In genomic region chrX:49257846-49258748, GRCh38 we compare ENCODE assay signal across 20 cellular contexts. TPM values are rescaled to one million over a fixed set of nuclear protein-coding genes. Genes with fewer than 3 reads are reported as not detected.
DNase-seq lines count a peak whose midpoint lies in the region; ATAC-seq, FAIRE-seq and TF ChIP-seq lines count a peak whose summit lies in the region.
"Had no signal": no experiment of that assay in that cellular context is flagged by ENCODE, and none has a peak within 500 bp of the region (broad histone marks: within the 10 kb centered on the region; RNA-seq: fewer than 3 reads in every experiment).

No MANE protein-coding gene starts in this region.

- ATAC-seq in T-helper 17 cell (peak; percentile 64), K562 (no peak), HG03439 (IDR thresholded peaks at IDR 0.05; ENCODE audit: unreplicated experiment) (no peak), HG02798 (IDR thresholded peaks at IDR 0.05; ENCODE audit: poor library complexity, unreplicated experiment) (no peak)
- ATAC-seq in stimulated activated naive CD8-positive, alpha-beta T cell treated with anti-CD3 and anti-CD28 coated beads, Interleukin-15, Interleukin-2, amounts not matched to agents 100 U/mL and 50 U/mL, for 24 hours = peak; percentile 19
- ATAC-seq: left lung, upper lobe of right lung had no signal

- H3K79me2 ChIP-seq in K562 (ENCODE audit: control insufficient read depth, insufficient read depth, low read length) = no peaks in the 10 kb centered on the region

- H4K20me1 ChIP-seq in K562 (replicated peaks; ENCODE audit: control insufficient read depth, insufficient read depth, low read length) = no peaks in the 10 kb centered on the region

- in situ Hi-C loops in K562 (cut with MboI) = no loop called here

- H3K9me3 Mint-ChIP-seq in activated T-cell treated with anti-CD3 and anti-CD28 coated beads, Interleukin-2, amount 50 U/mL, for 24 hours = no peaks in the 10 kb centered on the region

- H3K4me2 ChIP-seq in K562 (ENCODE audit: insufficient read depth, low read length) = no peak overlapping the region

- TF ChIP-seq EP300 in K562 (IDR thresholded peaks at IDR 0.05; ENCODE audit: low read length) = no peak

- H3K4me1 ChIP-seq in K562 (replicated peaks in 1 of 2; ENCODE audit: control insufficient read depth in 2 of 2, insufficient read depth in 2 of 2, low read length in 2 of 2) = peaks cover 0 to 14% of the 10 kb centered on the region in 2 experiments; a peak in 3 of 5 replicates
- H3K4me1 ChIP-seq: esophagus squamous epithelium, left lung, upper lobe of right lung had no signal

- no peak overlapping the region for H3K27ac ChIP-seq in K562 (ENCODE audit: extremely low read depth, low read depth, low read length)
- H3K27ac ChIP-seq: esophagus squamous epithelium, left lung, upper lobe of right lung had no signal

- H3K9me1 ChIP-seq in K562 (ENCODE audit: control insufficient read depth, insufficient read depth, low read length) = no peaks in the 10 kb centered on the region

- no peak for DNase-seq in activated T-cell treated with anti-CD3 and anti-CD28 coated beads, Interleukin-2, amount 50 U/mL, for 24 hours
- DNase-seq in activated T-cell treated with anti-CD3 and anti-CD28 coated beads, Interleukin-2, amount 50 U/mL, for 1 hour = no peak
- DNase-seq in T-helper 17 cell (no peak), K562 (ENCODE audit: extremely low read depth in 1 of 4, low spot score in 3 of 4) (no peak), NCI-H2081 (lab: John Stamatoyannopoulos, UW) (no peak)
- peak; percentile 31 for DNase-seq in stimulated activated naive CD8-positive, alpha-beta T cell treated with anti-CD3 and anti-CD28 coated beads, Interleukin-15, Interleukin-2, amounts not matched to agents 100 U/mL and 50 U/mL, for 24 hours
- DNase-seq: activated CD8-positive, alpha-beta memory T cell treated with anti-CD3 and anti-CD28 coated beads, Interleukin-2, amount 50 U/mL, for 4 hours; esophagus squamous epithelium; left lung; NCI-H1436 treated with DMSO at 0.1 percent for 48 hours; NCI-H2227 treated with DMSO at 0.1 percent for 48 hours; nucleus accumbens; stimulated activated naive CD4-positive, alpha-beta T cell treated with Interleukin-2 at 50 U/mL for 16 hours; upper lobe of right lung had no signal

- peaks cover 2% of the 10 kb centered on the region for H3K36me3 Mint-ChIP-seq in activated T-cell treated with anti-CD3 and anti-CD28 coated beads, Interleukin-2, amount 50 U/mL, for 24 hours (ENCODE audit: low read depth)
- no peaks in the 10 kb centered on the region for H3K36me3 Mint-ChIP-seq in T-helper 17 cell (ENCODE audit: low read depth)

- TF ChIP-seq RAD21 in K562 (CRISPR knock-in tag; conservative IDR thresholded peaks at IDR 0.05 in 1 of 2, IDR thresholded peaks at IDR 0.05 in 1 of 2) = no peak

- H3K27me3 ChIP-seq in K562 (ENCODE audit: control insufficient read depth in 2 of 2, insufficient read depth in 2 of 2, low read length in 2 of 2) = no peaks in the 10 kb centered on the region
- H3K27me3 ChIP-seq: esophagus squamous epithelium, left lung, upper lobe of right lung had no signal

- 50% methylated on average over 13 of the region's 20 CpGs for WGBS in K562 (ENCODE audit: insufficient coverage, low coverage, missing lambda C conversion rate)

- H3K9me3 ChIP-seq in T-helper 17 cell (ENCODE audit: control insufficient read depth, low read length, poor library complexity, severe bottlenecking) (no peaks in the 10 kb centered on the region), K562 (replicated peaks; ENCODE audit: control insufficient read depth, insufficient read depth, low read depth, low read length) (no peaks in the 10 kb centered on the region)
- H3K9me3 ChIP-seq: esophagus squamous epithelium, left lung, upper lobe of right lung had no signal

- TF ChIP-seq CTCF in K562 (IDR thresholded peaks at IDR 0.05 in 2 of 3, conservative IDR thresholded peaks at IDR 0.05 in 1 of 3; ENCODE audit: insufficient read depth in 2 of 3, low read depth in 1 of 3, low read length in 3 of 3) = no peak

- no peak for FAIRE-seq in K562 (lab: Jason Lieb, UNC)
- FAIRE-seq: GM18507 had no signal

- H3K9ac ChIP-seq in K562 (ENCODE audit: insufficient read depth in 1 of 2, low read depth in 2 of 2, low read length in 2 of 2) = no peak overlapping the region

- no peak overlapping the region for H2AFZ ChIP-seq in K562 (ENCODE audit: low read depth, low read length)

- CTCF ChIA-PET in K562 (lab: Yijun Ruan, JAX; ENCODE audit: low intra/inter-chr PET ratio) = no interaction called here

- TF ChIP-seq POLR2A in K562 (conservative IDR thresholded peaks at IDR 0.05) = no peak

- H3K27ac Mint-ChIP-seq in activated T-cell treated with anti-CD3 and anti-CD28 coated beads, Interleukin-2, amount 50 U/mL, for 24 hours = peak overlapping the region; percentile 47
- H3K27ac Mint-ChIP-seq in T-helper 17 cell = peak overlapping the region; percentile 77

- no peaks in the 10 kb centered on the region for H3K36me3 ChIP-seq in K562 (ENCODE audit: control insufficient read depth, insufficient read depth, low read length)
- H3K36me3 ChIP-seq: esophagus squamous epithelium, left lung, upper lobe of right lung had no signal

- peaks cover 16% of the 10 kb centered on the region for H3K27me3 Mint-ChIP-seq in activated T-cell treated with anti-CD3 and anti-CD28 coated beads, Interleukin-2, amount 50 U/mL, for 24 hours
- H3K27me3 Mint-ChIP-seq in T-helper 17 cell = no peaks in the 10 kb centered on the region

- BruUV-seq in K562 (replicated peaks; lab: Mats Ljungman, UMichigan) = no TSS peak

- intact Hi-C loops in K562 (cut with micrococcal nuclease) = no loop called here

- H3K4me3 ChIP-seq in K562 = no peak overlapping the region
- H3K4me3 ChIP-seq: esophagus squamous epithelium, left lung, upper lobe of right lung had no signal

- POLR2A ChIA-PET in K562 (lab: Yijun Ruan, JAX) = interaction anchor here (0.7 to 2.2 kb wide), 3 partner anchors 8 to 22 kb away, joined by 4 to 10 read pairs (median 5); no protein-coding TSS in a partner anchor

- peaks cover 42% of the 10 kb centered on the region for H3K4me1 Mint-ChIP-seq in activated T-cell treated with anti-CD3 and anti-CD28 coated beads, Interleukin-2, amount 50 U/mL, for 24 hours (ENCODE audit: low read depth)
- H3K4me1 Mint-ChIP-seq in T-helper 17 cell = peaks cover 15% of the 10 kb centered on the region

- H3K4me3 Mint-ChIP-seq in activated T-cell treated with anti-CD3 and anti-CD28 coated beads, Interleukin-2, amount 50 U/mL, for 24 hours = no peak overlapping the region
- peak overlapping the region; percentile 41 for H3K4me3 Mint-ChIP-seq in T-helper 17 cell

RNA-seq across cellular contexts. Expression of gene FOXP3, which starts 6.4 kb away (rescaled TPM):
- total RNA-seq in T-helper 17 cell (10 to 100 TPM; 16.1 to 19.1 TPM), K562 (2014; rRNA removed) (not detected in 2 replicates), K562 (2014; rRNA removed; fragmentation: Illumina TruSeq; extraction: Trizol) (0.07 TPM in 1 of 2 replicates, not detected in the other), K562 (2015; rRNA removed; fragmentation: Illumina TruSeq; extraction: Trizol) (0.08 TPM in 1 of 2 replicates, not detected in the other), K562 (2021) (0.16 and 0.24 TPM in 2 replicates)
- 0.19 TPM in 1 of 2 replicates, not detected in the other for total RNA-seq in K562 (2011; cell fraction: chromatin; rRNA removed; ENCODE audit: low replicate concordance)
- total RNA-seq in K562 (2011; cell fraction: nucleolus; rRNA removed) = 0.26 and 0.33 TPM in 2 replicates
- 0.31 TPM in 1 of 2 replicates, not detected in the other for total RNA-seq in K562 (2011; cell fraction: nucleoplasm; rRNA removed)
- polyA plus RNA-seq in K562 (2011; rRNA removed) (0.07 and 0.12 TPM in 2 replicates), K562 (2014; fragmentation: Illumina TruSeq; extraction: Trizol) (0.13 and 0.29 TPM in 2 replicates), K562 (2014; fragmentation: Nextera tagmentation; extraction: Ambion mirVana) (under 1 TPM in 1 of 2 experiments, not detected in 1; 0.04 TPM), K562 (2014; rRNA removed) (not detected in 2 replicates)
- polyA plus RNA-seq in K562 (2011; cell fraction: cytosol; rRNA removed) = 0.18 and 0.22 TPM in 2 replicates
- 0.20 and 0.24 TPM in 2 replicates for polyA plus RNA-seq in K562 (2011; cell fraction: nucleus; rRNA removed)
- 0.30 and 0.40 TPM in 2 replicates for polyA plus RNA-seq in K562 (2012)
- 0.14 TPM in 1 of 2 replicates, not detected in the other for polyA minus RNA-seq in K562 (2011; rRNA and poly(A)+ RNA removed)
- polyA minus RNA-seq in K562 (2011; cell fraction: cytosol; rRNA and poly(A)+ RNA removed) = not detected in 2 replicates
- polyA minus RNA-seq in K562 (2011; cell fraction: nucleus; rRNA and poly(A)+ RNA removed) = not detected in 2 replicates
- total RNA-seq: glomerular endothelial cell had no signal

RNA-seq across cellular contexts. Expression of gene PPP1R3F, which starts 11.5 kb away (rescaled TPM):
- total RNA-seq in T-helper 17 cell = 10 to 100 TPM in 1 of 2 donors, 1 to 10 TPM in 1; 8.3 to 10.8 TPM
- 1.2 and 2.2 TPM in 2 replicates for total RNA-seq in K562 (2011; cell fraction: chromatin; rRNA removed; ENCODE audit: low replicate concordance)
- 2.7 and 5.1 TPM in 2 replicates for total RNA-seq in K562 (2011; cell fraction: nucleolus; rRNA removed)
- total RNA-seq in K562 (2011; cell fraction: nucleoplasm; rRNA removed) = 0.88 and 1.1 TPM in 2 replicates
- 0.54 and 0.69 TPM in 2 replicates for total RNA-seq in K562 (2014; rRNA removed)
- 0.06 and 0.18 TPM in 2 replicates for total RNA-seq in K562 (2014; rRNA removed; fragmentation: Illumina TruSeq; extraction: Trizol)
- total RNA-seq in K562 (2015; rRNA removed; fragmentation: Illumina TruSeq; extraction: Trizol) = 0.57 and 0.91 TPM in 2 replicates
- 0.81 and 0.86 TPM in 2 replicates for total RNA-seq in K562 (2021)
- polyA plus RNA-seq in K562 (2011; rRNA removed) = 0.32 and 0.61 TPM in 2 replicates
- 0.38 and 0.52 TPM in 2 replicates for polyA plus RNA-seq in K562 (2011; cell fraction: cytosol; rRNA removed)
- polyA plus RNA-seq in K562 (2011; cell fraction: nucleus; rRNA removed) = 1.6 and 2.2 TPM in 2 replicates
- 0.39 and 1.00 TPM in 2 replicates for polyA plus RNA-seq in K562 (2012)
- polyA plus RNA-seq in K562 (2014; fragmentation: Illumina TruSeq; extraction: Trizol) = 0.16 and 0.32 TPM in 2 replicates
- under 1 TPM in 1 of 2 experiments, not detected in 1; 0.03 TPM for polyA plus RNA-seq in K562 (2014; fragmentation: Nextera tagmentation; extraction: Ambion mirVana)
- 0.56 and 1.1 TPM in 2 replicates for polyA plus RNA-seq in K562 (2014; rRNA removed)
- polyA minus RNA-seq in K562 (2011; rRNA and poly(A)+ RNA removed) = 0.18 and 0.36 TPM in 2 replicates
- polyA minus RNA-seq in K562 (2011; cell fraction: cytosol; rRNA and poly(A)+ RNA removed) = not detected in 2 replicates
- polyA minus RNA-seq in K562 (2011; cell fraction: nucleus; rRNA and poly(A)+ RNA removed) = 3.0 and 3.4 TPM in 2 replicates

RNA-seq across cellular contexts. Expression of gene CCDC22, which starts 22.8 kb away (rescaled TPM):
- total RNA-seq in T-helper 17 cell (10 to 100 TPM; 18.2 to 22.8 TPM), K562 (2014; rRNA removed) (13.5 and 14.0 TPM in 2 replicates), K562 (2014; rRNA removed; fragmentation: Illumina TruSeq; extraction: Trizol) (2.5 and 3.6 TPM in 2 replicates), K562 (2015; rRNA removed; fragmentation: Illumina TruSeq; extraction: Trizol) (6.6 and 7.1 TPM in 2 replicates), K562 (2021) (20.9 and 22.7 TPM in 2 replicates)
- total RNA-seq in K562 (2011; cell fraction: chromatin; rRNA removed; ENCODE audit: low replicate concordance) = 18.9 and 51.1 TPM in 2 replicates
- total RNA-seq in K562 (2011; cell fraction: nucleolus; rRNA removed) = 27.2 and 29.1 TPM in 2 replicates
- 22.7 and 25.3 TPM in 2 replicates for total RNA-seq in K562 (2011; cell fraction: nucleoplasm; rRNA removed)
- polyA plus RNA-seq in K562 (2011; rRNA removed) (11.7 and 26.4 TPM in 2 replicates), K562 (2014; fragmentation: Illumina TruSeq; extraction: Trizol) (5.1 and 12.0 TPM in 2 replicates), K562 (2014; fragmentation: Nextera tagmentation; extraction: Ambion mirVana) (under 1 TPM; 0.32 to 0.74 TPM), K562 (2014; rRNA removed) (11.1 and 13.6 TPM in 2 replicates)
- polyA plus RNA-seq in K562 (2011; cell fraction: cytosol; rRNA removed) = 19.0 and 32.2 TPM in 2 replicates
- 72.0 and 73.7 TPM in 2 replicates for polyA plus RNA-seq in K562 (2011; cell fraction: nucleus; rRNA removed)
- polyA plus RNA-seq in K562 (2012) = 14.8 and 30.0 TPM in 2 replicates
- polyA minus RNA-seq in K562 (2011; rRNA and poly(A)+ RNA removed) = 12.0 and 15.2 TPM in 2 replicates
- polyA minus RNA-seq in K562 (2011; cell fraction: cytosol; rRNA and poly(A)+ RNA removed) = 21.5 and 24.4 TPM in 2 replicates
- 9.8 and 17.3 TPM in 2 replicates for polyA minus RNA-seq in K562 (2011; cell fraction: nucleus; rRNA and poly(A)+ RNA removed)

RNA-seq across cellular contexts. Expression of gene CACNA1F, which starts 25.0 kb away (rescaled TPM):
- total RNA-seq in T-helper 17 cell (under 1 TPM; 0.47 to 0.67 TPM), K562 (2014; rRNA removed) (under 0.01 TPM in 1 of 2 replicates, not detected in the other), K562 (2014; rRNA removed; fragmentation: Illumina TruSeq; extraction: Trizol) (not detected in 2 replicates), K562 (2015; rRNA removed; fragmentation: Illumina TruSeq; extraction: Trizol) (not detected in 2 replicates), K562 (2021) (0.04 TPM in 2 replicates)
- 2.0 TPM in 2 replicates for total RNA-seq in K562 (2011; cell fraction: chromatin; rRNA removed; ENCODE audit: low replicate concordance)
- 0.79 and 0.83 TPM in 2 replicates for total RNA-seq in K562 (2011; cell fraction: nucleolus; rRNA removed)
- total RNA-seq in K562 (2011; cell fraction: nucleoplasm; rRNA removed) = 0.84 and 1.7 TPM in 2 replicates
- polyA plus RNA-seq in K562 (2011; rRNA removed) (0.13 and 0.37 TPM in 2 replicates), K562 (2014; fragmentation: Illumina TruSeq; extraction: Trizol) (0.01 and 0.03 TPM in 2 replicates), K562 (2014; fragmentation: Nextera tagmentation; extraction: Ambion mirVana) (under 1 TPM in 1 of 2 experiments, not detected in 1; 0.01 TPM), K562 (2014; rRNA removed) (0.15 and 0.41 TPM in 2 replicates)
- 0.10 and 0.22 TPM in 2 replicates for polyA plus RNA-seq in K562 (2011; cell fraction: cytosol; rRNA removed)
- 1.5 and 1.9 TPM in 2 replicates for polyA plus RNA-seq in K562 (2011; cell fraction: nucleus; rRNA removed)
- polyA plus RNA-seq in K562 (2012) = 0.10 and 0.36 TPM in 2 replicates
- 0.04 and 0.06 TPM in 2 replicates for polyA minus RNA-seq in K562 (2011; rRNA and poly(A)+ RNA removed)
- not detected in 2 replicates for polyA minus RNA-seq in K562 (2011; cell fraction: cytosol; rRNA and poly(A)+ RNA removed)
- polyA minus RNA-seq in K562 (2011; cell fraction: nucleus; rRNA and poly(A)+ RNA removed) = 0.27 and 0.56 TPM in 2 replicates
- total RNA-seq: M059J had no signal

RNA-seq across cellular contexts. Expression of gene GAGE10, which starts 45.3 kb away (rescaled TPM):
- total RNA-seq in T-helper 17 cell (not detected), K562 (2014; rRNA removed) (0.33 TPM in 1 of 2 replicates, not detected in the other), K562 (2014; rRNA removed; fragmentation: Illumina TruSeq; extraction: Trizol) (0.93 and 0.95 TPM in 2 replicates), K562 (2015; rRNA removed; fragmentation: Illumina TruSeq; extraction: Trizol) (not detected in 2 replicates), K562 (2021) (0.80 and 1.3 TPM in 2 replicates)
- total RNA-seq in K562 (2011; cell fraction: chromatin; rRNA removed; ENCODE audit: low replicate concordance) = 1.3 TPM in 1 of 2 replicates, not detected in the other
- total RNA-seq in K562 (2011; cell fraction: nucleolus; rRNA removed) = 2.3 TPM in 1 of 2 replicates, not detected in the other
- 5.6 TPM in 1 of 2 replicates, not detected in the other for total RNA-seq in K562 (2011; cell fraction: nucleoplasm; rRNA removed)
- polyA plus RNA-seq in K562 (2011; rRNA removed) (0.70 and 3.1 TPM in 2 replicates), K562 (2014; fragmentation: Illumina TruSeq; extraction: Trizol) (not detected in 2 replicates), K562 (2014; fragmentation: Nextera tagmentation; extraction: Ambion mirVana) (under 1 TPM; 0.96 TPM), K562 (2014; rRNA removed) (0.36 TPM in 1 of 2 replicates, not detected in the other)
- polyA plus RNA-seq in K562 (2011; cell fraction: cytosol; rRNA removed) = 0.31 and 1.4 TPM in 2 replicates
- polyA plus RNA-seq in K562 (2011; cell fraction: nucleus; rRNA removed) = 3.3 and 3.6 TPM in 2 replicates
- polyA plus RNA-seq in K562 (2012) = 25.5 and 33.9 TPM in 2 replicates
- polyA minus RNA-seq in K562 (2011; rRNA and poly(A)+ RNA removed) = 5.6 and 14.6 TPM in 2 replicates
- polyA minus RNA-seq in K562 (2011; cell fraction: cytosol; rRNA and poly(A)+ RNA removed) = not detected in 2 replicates
- not detected in 2 replicates for polyA minus RNA-seq in K562 (2011; cell fraction: nucleus; rRNA and poly(A)+ RNA removed)
- total RNA-seq: esophagus squamous epithelium, glomerular endothelial cell, left lung, M059J, mucosa of gallbladder, upper lobe of right lung had no signal

Comparison
In these comparisons a context has a peak if more than half of its experiments do, and no peak if none do; other contexts are left out.
1. ATAC-seq: peak in T-helper 17 cell (single experiment) and stimulated activated naive CD8-positive, alpha-beta T cell treated with anti-CD3 and anti-CD28 coated beads, Interleukin-15, Interleukin-2, amounts not matched to agents 100 U/mL and 50 U/mL, for 24 hours (single experiment); none in K562 (single experiment), HG03439 (single experiment) and HG02798 (single experiment).
2. RNA of gene FOXP3, which starts 6.4 kb away (total RNA-seq): 16.1 to 19.1 TPM in T-helper 17 cell; 0.07 to 0.33 TPM in K562; every median in the first group is over 10 times any median in the second.